ENCODE assay signal across 8 cellular contexts in genomic region chr1:39106949-39107740, GRCh38.
DNase-seq lines count a peak whose midpoint lies in the region; ATAC-seq and TF ChIP-seq lines count a peak whose summit lies in the region.

No MANE protein-coding gene starts in this region.

- H3K4me1 ChIP-seq in right cardiac atrium (ENCODE audit: control insufficient read depth, insufficient read depth, low read length) (peaks cover 9% of the 10 kb centered on the region), gastrocnemius medialis (peaks cover 54 to 66% of the 10 kb centered on the region in 2 donors)

- H3K4me3 ChIP-seq in GM12865 (ENCODE audit: low read depth, low read length) (peak overlapping the region; percentile 92), right cardiac atrium (ENCODE audit: low read length) (peak overlapping the region; percentile 65), gastrocnemius medialis (peak overlapping the region; percentile 73 to 85 (median 82))

- DNase-seq in GM12865 (ENCODE audit: low read depth) (no peak), right cardiac atrium (no peak), gastrocnemius medialis (no peak), SKM-1 treated with dmso at 0.1 percent for 144 hours (lab: John Stamatoyannopoulos, UW; ENCODE audit: unreplicated experiment) (no peak)
- no peak for DNase-seq in stimulated activated CD4-positive, alpha-beta T cell treated with anti-CD3 and anti-CD28 coated beads, Interleukin-4, amount 100 ng/mL, for 24 hours
- no peak for DNase-seq in activated CD4-positive, alpha-beta T cell treated with anti-CD3 and anti-CD28 coated beads for 48 hours

- H3K27ac ChIP-seq in VCaP, result peak overlapping the region; percentile 95
- peak overlapping the region; percentile 86 for H3K27ac ChIP-seq in right cardiac atrium (ENCODE audit: low read length)
- peak overlapping the region; percentile 89 to 96 (median 94) for H3K27ac ChIP-seq in gastrocnemius medialis

- H3K36me3 ChIP-seq in gastrocnemius medialis, result no peaks in the 10 kb centered on the region

- ATAC-seq in right cardiac atrium, result no peak
- ATAC-seq in gastrocnemius medialis, result no peak
- no peak for ATAC-seq in HG03095 (IDR thresholded peaks at IDR 0.05; ENCODE audit: unreplicated experiment)

- TF ChIP-seq CTCF in GM12865 (IDR thresholded peaks at IDR 0.05; ENCODE audit: insufficient read depth, low read depth, low read length, missing control alignments) (no peak), VCaP (conservative IDR thresholded peaks at IDR 0.05) (no peak), gastrocnemius medialis (IDR thresholded peaks at IDR 0.05 in 4 of 5, conservative IDR thresholded peaks at IDR 0.05 in 1 of 5) (no peak)

- TF ChIP-seq POLR2A in gastrocnemius medialis (IDR thresholded peaks at IDR 0.05), result no peak

- intact Hi-C loops in right cardiac atrium (cut with DNase I) (loop anchor here in 3 of 4 donors (5.0 to 10.0 kb wide), 3 partner anchors 88 to 150 kb away; no protein-coding TSS in a partner anchor), gastrocnemius medialis (cut with DNase I; ENCODE audit: low total_unique reads) (no loop called here)

- H3K9me3 ChIP-seq in right cardiac atrium (ENCODE audit: control insufficient read depth, low read length) (no peaks in the 10 kb centered on the region), gastrocnemius medialis (no peaks in the 10 kb centered on the region)

- H3K27me3 ChIP-seq in right cardiac atrium (ENCODE audit: control insufficient read depth, insufficient read depth) (no peaks in the 10 kb centered on the region), gastrocnemius medialis (no peaks in the 10 kb centered on the region)

- in situ Hi-C loops in gastrocnemius medialis (cut with MboI; ENCODE audit: low sequenced_read_pairs in 4 of 4), result loop anchor here in 2 of 4 donors (10.0 to 25.0 kb wide), 3 partner anchors 78 to 430 kb away; no protein-coding TSS in a partner anchor

- 50% methylated on average over 11 of the region's 11 CpGs for WGBS in right cardiac atrium
